In the genomic region with DNA sequence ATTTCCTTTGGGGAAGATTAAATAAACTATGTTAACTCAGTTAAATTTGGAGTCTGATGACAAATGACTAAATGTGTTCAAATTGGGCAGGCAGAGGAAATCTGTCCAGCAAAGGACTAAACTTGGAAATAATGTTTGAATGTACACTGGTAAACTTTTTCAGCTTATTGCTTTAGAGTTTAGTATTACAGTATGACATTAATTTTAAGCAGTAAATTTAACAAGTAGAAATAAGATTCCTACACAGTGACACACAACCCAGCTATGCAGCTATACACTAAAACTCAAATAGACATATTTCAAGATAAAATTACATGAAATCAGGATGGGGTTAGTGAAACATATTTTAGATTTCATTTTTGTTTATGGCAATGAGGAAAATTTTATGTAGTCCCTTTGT, we compare ENCODE assay signal across 24 cellular contexts. TPM values are rescaled to one million over a fixed set of nuclear protein-coding genes. Genes with fewer than 3 reads are reported as not detected.
DNase-seq lines count a peak whose midpoint lies in the region; ATAC-seq and TF ChIP-seq lines count a peak whose summit lies in the region.
"Had no signal": no experiment of that assay in that cellular context is flagged by ENCODE, and none has a peak within 500 bp of the region (broad histone marks: within the 10 kb centered on the region; RNA-seq: fewer than 3 reads in every experiment).

No MANE protein-coding gene starts in this region.

- no peak overlapping the region for H3K27ac ChIP-seq in PC-3 (ENCODE audit: low read length)
- H3K27ac ChIP-seq: Peyer's patch had no signal

- no peaks in the 10 kb centered on the region for H3K9me3 ChIP-seq in PC-3 (ENCODE audit: low read length)
- H3K9me3 ChIP-seq: Peyer's patch had no signal

- H3K36me3 ChIP-seq in PC-3 (ENCODE audit: low read depth, low read length): no peaks in the 10 kb centered on the region
- H3K36me3 ChIP-seq: Peyer's patch had no signal

- peaks cover 20% of the 10 kb centered on the region; the same call in 1 of the 2 replicates for H3K4me1 ChIP-seq in PC-3 (ENCODE audit: insufficient read depth, low read length)
- H3K4me1 ChIP-seq: Peyer's patch had no signal

- POLR2A ChIA-PET in PC-3 (lab: Charles Lee; ENCODE audit: unreplicated experiment): no interaction called here

- no peaks in the 10 kb centered on the region for H3F3A ChIP-seq in PC-3 (ENCODE audit: low read length, unreplicated experiment)

- H3K9me2 ChIP-seq in PC-3 (replicated peaks; ENCODE audit: low read length): no peaks in the 10 kb centered on the region

- H3K36me3 Mint-ChIP-seq in chondrocyte (ENCODE audit: low read depth) (peaks cover 1% of the 10 kb centered on the region), nephron (ENCODE audit: low read depth) (no peaks in the 10 kb centered on the region)
- H3K36me3 Mint-ChIP-seq in activated naive CD8-positive, alpha-beta T cell treated with anti-CD3 and anti-CD28 coated beads, Interleukin-2, amount 50 U/mL, for 24 hours (ENCODE audit: low read depth): no peaks in the 10 kb centered on the region
- H3K36me3 Mint-ChIP-seq: CD4-positive, alpha-beta memory T cell had no signal

- H3K9me3 Mint-ChIP-seq in chondrocyte (ENCODE audit: low read depth) (peaks cover 2% of the 10 kb centered on the region), nephron (peaks cover 6% of the 10 kb centered on the region)
- H3K9me3 Mint-ChIP-seq in activated naive CD8-positive, alpha-beta T cell treated with anti-CD3 and anti-CD28 coated beads, Interleukin-2, amount 50 U/mL, for 24 hours: peaks cover 6% of the 10 kb centered on the region

- BruUV-seq in PC-3 (replicated peaks; lab: Mats Ljungman, UMichigan): no TSS peak

- no peaks in the 10 kb centered on the region for H3K27me3 Mint-ChIP-seq in chondrocyte (ENCODE audit: low read depth)
- no peaks in the 10 kb centered on the region for H3K27me3 Mint-ChIP-seq in nephron (ENCODE audit: low read depth)
- no peaks in the 10 kb centered on the region for H3K27me3 Mint-ChIP-seq in activated naive CD8-positive, alpha-beta T cell treated with anti-CD3 and anti-CD28 coated beads, Interleukin-2, amount 50 U/mL, for 24 hours
- H3K27me3 Mint-ChIP-seq: CD4-positive, alpha-beta memory T cell had no signal

- no peak overlapping the region for H3K4me3 ChIP-seq in PC-3 (ENCODE audit: low read length)
- H3K4me3 ChIP-seq: K562, Peyer's patch had no signal

- no peaks in the 10 kb centered on the region for H3K79me2 ChIP-seq in PC-3 (ENCODE audit: low read length)

- H3K27me3 ChIP-seq in PC-3 (ENCODE audit: low read length): no peaks in the 10 kb centered on the region
- H3K27me3 ChIP-seq: Peyer's patch had no signal

- H3K4me3 Mint-ChIP-seq in chondrocyte (ENCODE audit: unreplicated experiment): no peak overlapping the region
- peak overlapping the region in 1 of 3 experiments; percentile 28 for H3K4me3 Mint-ChIP-seq in nephron
- H3K4me3 Mint-ChIP-seq in activated naive CD8-positive, alpha-beta T cell treated with anti-CD3 and anti-CD28 coated beads, Interleukin-2, amount 50 U/mL, for 24 hours: no peak overlapping the region
- H3K4me3 Mint-ChIP-seq: CD4-positive, alpha-beta memory T cell had no signal

- H3K9ac ChIP-seq in PC-3 (ENCODE audit: low read length): no peak overlapping the region

- ATAC-seq in PC-3: peak; percentile 97
- no peak for ATAC-seq in activated naive CD8-positive, alpha-beta T cell treated with anti-CD3 and anti-CD28 coated beads, Interleukin-2, amount 50 U/mL, for 24 hours
- ATAC-seq: HepG2, K562 had no signal

- peak; percentile 45 for DNase-seq in PC-3
- no peak for DNase-seq in chondrocyte (ENCODE audit: low spot score)
- DNase-seq in NCI-H1092 (lab: John Stamatoyannopoulos, UW): no peak
- no peak for DNase-seq in SKM-1 (lab: John Stamatoyannopoulos, UW; ENCODE audit: unreplicated experiment)
- DNase-seq in NCI-H2227 (lab: John Stamatoyannopoulos, UW; ENCODE audit: unreplicated experiment): no peak
- no peak for DNase-seq in activated naive CD8-positive, alpha-beta T cell treated with anti-CD3 and anti-CD28 coated beads, Interleukin-2, amount 50 U/mL, for 24 hours
- DNase-seq: C1 segment of cervical spinal cord; CD4-positive, alpha-beta memory T cell; COR-L47; MV-4-11; NCI-H1105 treated with DMSO at 0.1 percent for 48 hours; NCI-H2029; NCI-H2227 treated with DMSO at 0.1 percent for 48 hours; NCI-H526 treated with DMSO at 0.1 percent for 48 hours; Peyer's patch; SHP77 treated with DMSO at 0.1 percent for 48 hours had no signal

- peaks cover 41% of the 10 kb centered on the region for H3K4me1 Mint-ChIP-seq in chondrocyte (ENCODE audit: low read depth)
- H3K4me1 Mint-ChIP-seq in nephron: peaks cover 42% of the 10 kb centered on the region
- H3K4me1 Mint-ChIP-seq in activated naive CD8-positive, alpha-beta T cell treated with anti-CD3 and anti-CD28 coated beads, Interleukin-2, amount 50 U/mL, for 24 hours: no peaks in the 10 kb centered on the region
- H3K4me1 Mint-ChIP-seq: CD4-positive, alpha-beta memory T cell had no signal

- no peaks in the 10 kb centered on the region for H4K20me1 ChIP-seq in PC-3 (ENCODE audit: low read length)

- no peak overlapping the region for H2AFZ ChIP-seq in PC-3 (ENCODE audit: low read length)

- CTCF ChIA-PET in PC-3 (lab: Charles Lee): interaction anchor here (0.6 kb wide), 1 partner anchor 525 kb away, joined by 3 read pairs; no protein-coding TSS in a partner anchor

- peak overlapping the region; percentile 66 for H3K27ac Mint-ChIP-seq in chondrocyte (ENCODE audit: unreplicated experiment)
- peak overlapping the region; percentile 40 to 79 (median 67) for H3K27ac Mint-ChIP-seq in nephron
- H3K27ac Mint-ChIP-seq in activated naive CD8-positive, alpha-beta T cell treated with anti-CD3 and anti-CD28 coated beads, Interleukin-2, amount 50 U/mL, for 24 hours: no peak overlapping the region
- H3K27ac Mint-ChIP-seq: CD4-positive, alpha-beta memory T cell had no signal

- TF ChIP-seq CTCF in PC-3 (conservative IDR thresholded peaks at IDR 0.05; ENCODE audit: low read depth, low read length): no peak
- TF ChIP-seq CTCF in chondrocyte (IDR thresholded peaks at IDR 0.05): no peak
- TF ChIP-seq CTCF in nephron (IDR thresholded peaks at IDR 0.05; ENCODE audit: unreplicated experiment in 3 of 3): no peak

- intact Hi-C loops in PC-3 (cut with micrococcal nuclease): loop anchor here (2.0 to 5.0 kb wide), 2 partner anchors 32 to 196 kb away; no protein-coding TSS in a partner anchor

- H3K4me2 ChIP-seq in PC-3 (ENCODE audit: low read length): peak overlapping the region; percentile 45; the same call in 1 of the 2 replicates

RNA-seq across cellular contexts. Expression of gene HDGFL1, which starts 42.6 kb away (rescaled TPM):
- total RNA-seq in PC-3 (2014; rRNA removed) (not detected in 2 replicates), chondrocyte (not detected in 3 replicates)
- total RNA-seq: A673; CD4-positive, alpha-beta memory T cell; HepG2; HT1080; LHCN-M2; MCF 10A; NCI-H460; Peyer's patch had no signal
